ENCODE assay signal across 24 cellular contexts in genomic region chr11:47302853-47303252, GRCh38. TPM values are rescaled to one million over a fixed set of nuclear protein-coding genes. Genes with fewer than 3 reads are reported as not detected.
DNase-seq lines count a peak whose midpoint lies in the region; ATAC-seq and TF ChIP-seq lines count a peak whose summit lies in the region.
"Had no signal": no experiment of that assay in that cellular context is flagged by ENCODE, and none has a peak within 500 bp of the region (broad histone marks: within the 10 kb centered on the region; RNA-seq: fewer than 3 reads in every experiment).

No MANE protein-coding gene starts in this region.

- ATAC-seq in activated CD8-positive, alpha-beta T cell treated with anti-CD3 and anti-CD28 coated beads for 36 hours = no peak
- no peak for ATAC-seq in activated naive CD8-positive, alpha-beta T cell treated with anti-CD3 and anti-CD28 coated beads, Interleukin-2, amount 50 U/mL, for 24 hours
- ATAC-seq in lower lobe of right lung = no peak
- ATAC-seq: HepG2, K562, Panc1 had no signal

- peaks cover 7% of the 10 kb centered on the region for H3K9me3 Mint-ChIP-seq in activated T-cell treated with anti-CD3 and anti-CD28 coated beads, Interleukin-2, amount 50 U/mL, for 24 hours
- peaks cover 8% of the 10 kb centered on the region for H3K9me3 Mint-ChIP-seq in activated CD8-positive, alpha-beta T cell treated with anti-CD3 and anti-CD28 coated beads for 36 hours
- peaks cover 7% of the 10 kb centered on the region for H3K9me3 Mint-ChIP-seq in activated naive CD8-positive, alpha-beta T cell treated with anti-CD3 and anti-CD28 coated beads, Interleukin-2, amount 50 U/mL, for 24 hours

- H3K27ac ChIP-seq in HEK293 (ENCODE audit: extremely low read depth, low read depth, low read length) (no peak overlapping the region), lower lobe of right lung (no peak overlapping the region)
- H3K27ac ChIP-seq: GM23248, HL-60 had no signal

- peaks cover 13% of the 10 kb centered on the region for H3K4me1 Mint-ChIP-seq in activated T-cell treated with anti-CD3 and anti-CD28 coated beads, Interleukin-2, amount 50 U/mL, for 24 hours (ENCODE audit: low read depth)
- H3K4me1 Mint-ChIP-seq in activated CD8-positive, alpha-beta T cell treated with anti-CD3 and anti-CD28 coated beads for 36 hours (ENCODE audit: low read depth) = peaks cover 6% of the 10 kb centered on the region
- peaks cover 8% of the 10 kb centered on the region for H3K4me1 Mint-ChIP-seq in activated naive CD8-positive, alpha-beta T cell treated with anti-CD3 and anti-CD28 coated beads, Interleukin-2, amount 50 U/mL, for 24 hours
- H3K4me1 Mint-ChIP-seq: B cell, CD14-positive monocyte had no signal

- H3K9me3 ChIP-seq in HEK293 (ENCODE audit: control insufficient read depth, insufficient read depth, low read depth, low read length) (no peaks in the 10 kb centered on the region), lower lobe of right lung (peaks cover 8% of the 10 kb centered on the region)

- TF ChIP-seq CTCF in HEK293 (tag by site-specific recombination; IDR thresholded peaks at IDR 0.05) (no peak), lower lobe of right lung (IDR thresholded peaks at IDR 0.05) (no peak)
- TF ChIP-seq CTCF in activated CD8-positive, alpha-beta T cell treated with anti-CD3 and anti-CD28 coated beads for 36 hours (IDR thresholded peaks at IDR 0.05) = no peak

- intact Hi-C loops in activated CD8-positive, alpha-beta T cell treated with anti-CD3 and anti-CD28 coated beads for 36 hours (cut with micrococcal nuclease) = no loop called here
- intact Hi-C loops in lower lobe of right lung (cut with DNase I) = no loop called here

- no peak for DNase-seq in activated T-cell treated with anti-CD3 and anti-CD28 coated beads, Interleukin-2, amount 50 U/mL, for 24 hours
- DNase-seq in activated T-cell treated with anti-CD3 and anti-CD28 coated beads for 4 hours (no peak), NCI-H82 (lab: John Stamatoyannopoulos, UW) (no peak), lower lobe of right lung (no peak)
- no peak for DNase-seq in activated CD8-positive, alpha-beta T cell treated with anti-CD3 and anti-CD28 coated beads for 36 hours
- no peak for DNase-seq in activated naive CD8-positive, alpha-beta T cell treated with anti-CD3 and anti-CD28 coated beads, Interleukin-2, amount 50 U/mL, for 24 hours
- DNase-seq: GM23248; H9; MM.1S; NCI-H1092; NCI-H1436; NCI-H187 treated with DMSO at 0.1 percent for 48 hours; NCI-H2107; NK-92 treated with Interleukin-12 subunit alpha and Interleukin-12 subunit beta, amount 100 ng/mL, for 24 hours; SIG-M5 had no signal

- H3K36me3 Mint-ChIP-seq in activated T-cell treated with anti-CD3 and anti-CD28 coated beads, Interleukin-2, amount 50 U/mL, for 24 hours (ENCODE audit: low read depth) = peaks cover 99% of the 10 kb centered on the region
- H3K36me3 Mint-ChIP-seq in activated CD8-positive, alpha-beta T cell treated with anti-CD3 and anti-CD28 coated beads for 36 hours (ENCODE audit: low read depth) = peaks cover 66% of the 10 kb centered on the region
- H3K36me3 Mint-ChIP-seq in activated naive CD8-positive, alpha-beta T cell treated with anti-CD3 and anti-CD28 coated beads, Interleukin-2, amount 50 U/mL, for 24 hours (ENCODE audit: low read depth) = peaks cover 66% of the 10 kb centered on the region

- H3K4me3 Mint-ChIP-seq in activated T-cell treated with anti-CD3 and anti-CD28 coated beads, Interleukin-2, amount 50 U/mL, for 24 hours = no peak overlapping the region
- no peak overlapping the region for H3K4me3 Mint-ChIP-seq in activated CD8-positive, alpha-beta T cell treated with anti-CD3 and anti-CD28 coated beads for 36 hours
- no peak overlapping the region for H3K4me3 Mint-ChIP-seq in activated naive CD8-positive, alpha-beta T cell treated with anti-CD3 and anti-CD28 coated beads, Interleukin-2, amount 50 U/mL, for 24 hours
- H3K4me3 Mint-ChIP-seq: B cell, CD14-positive monocyte, H9 had no signal

- CTCF ChIA-PET in HEK293 (lab: Yijun Ruan, JAX) = no interaction called here
- CTCF ChIA-PET in activated CD8-positive, alpha-beta T cell treated with anti-CD3 and anti-CD28 coated beads for 36 hours (lab: Charles Lee) = no interaction called here

- no peaks in the 10 kb centered on the region for H3K27me3 ChIP-seq in lower lobe of right lung (ENCODE audit: low read depth)

- no peaks in the 10 kb centered on the region for H3K4me1 ChIP-seq in HEK293 (ENCODE audit: control insufficient read depth, insufficient read depth, low read length)
- H3K4me1 ChIP-seq in lower lobe of right lung = no peaks in the 10 kb centered on the region

- H3K4me3 ChIP-seq in HEK293 (ENCODE audit: low read depth, low read length) (no peak overlapping the region), lower lobe of right lung (no peak overlapping the region)
- H3K4me3 ChIP-seq: GM23248, K562 had no signal

- H3K36me3 ChIP-seq in HEK293 (ENCODE audit: control insufficient read depth in 2 of 2, insufficient read depth in 1 of 2, low read length in 2 of 2) (peaks cover 13 to 79% of the 10 kb centered on the region in 2 experiments; a peak in 2 of 3 replicates), lower lobe of right lung (peaks cover 99% of the 10 kb centered on the region)

- POLR2A ChIA-PET in HEK293 (lab: Yijun Ruan, JAX) = no interaction called here
- POLR2A ChIA-PET in activated CD8-positive, alpha-beta T cell treated with anti-CD3 and anti-CD28 coated beads for 36 hours (lab: Charles Lee) = no interaction called here

- H3K27me3 Mint-ChIP-seq in activated T-cell treated with anti-CD3 and anti-CD28 coated beads, Interleukin-2, amount 50 U/mL, for 24 hours = no peaks in the 10 kb centered on the region
- H3K27me3 Mint-ChIP-seq in activated CD8-positive, alpha-beta T cell treated with anti-CD3 and anti-CD28 coated beads for 36 hours = no peaks in the 10 kb centered on the region
- H3K27me3 Mint-ChIP-seq in activated naive CD8-positive, alpha-beta T cell treated with anti-CD3 and anti-CD28 coated beads, Interleukin-2, amount 50 U/mL, for 24 hours = no peaks in the 10 kb centered on the region
- H3K27me3 Mint-ChIP-seq: B cell had no signal

- H3K27ac Mint-ChIP-seq in activated T-cell treated with anti-CD3 and anti-CD28 coated beads, Interleukin-2, amount 50 U/mL, for 24 hours = peak overlapping the region; percentile 83
- H3K27ac Mint-ChIP-seq in activated CD8-positive, alpha-beta T cell treated with anti-CD3 and anti-CD28 coated beads for 36 hours = peak overlapping the region; percentile 61
- H3K27ac Mint-ChIP-seq in activated naive CD8-positive, alpha-beta T cell treated with anti-CD3 and anti-CD28 coated beads, Interleukin-2, amount 50 U/mL, for 24 hours = peak overlapping the region; percentile 32
- H3K27ac Mint-ChIP-seq: B cell, H9 had no signal

TF ChIP-seq in HEK293, 187 proteins besides CTCF, POLR2A, EP300 and RAD21:
- TF ChIP-seq ZNF37A (tag by site-specific recombination; IDR thresholded peaks at IDR 0.05) = no peak
- TF ChIP-seq SETDB1 (IDR thresholded peaks at IDR 0.05; ENCODE audit: insufficient read length, low read length) = peak; percentile 73

RNA-seq across cellular contexts. Expression of gene MADD, which starts 32.9 kb away (rescaled TPM):
- 10 to 100 TPM; 55.7 to 61.2 TPM for total RNA-seq in activated CD8-positive, alpha-beta T cell treated with anti-CD3 and anti-CD28 coated beads for 36 hours
- 53.7 TPM for total RNA-seq in lower lobe of right lung

RNA-seq across cellular contexts. Expression of gene NR1H3, which starts 45.1 kb away (rescaled TPM):
- total RNA-seq in activated CD8-positive, alpha-beta T cell treated with anti-CD3 and anti-CD28 coated beads for 36 hours = 10 to 100 TPM; 12.7 to 15.3 TPM
- total RNA-seq in lower lobe of right lung = 49.2 TPM

RNA-seq across cellular contexts. Expression of gene MYBPC3, which starts 49.6 kb away (rescaled TPM):
- total RNA-seq in activated CD8-positive, alpha-beta T cell treated with anti-CD3 and anti-CD28 coated beads for 36 hours = not detected
- total RNA-seq in lower lobe of right lung = 0.86 TPM
- total RNA-seq: Daoy, GM23248, H9, HepG2, HT-29, K562 had no signal

RNA-seq across cellular contexts. Expression of gene ACP2, which starts 54.2 kb away (rescaled TPM):
- 10 to 100 TPM in 1 of 2 experiments, 1 to 10 TPM in 1; 9.4 to 13.4 TPM for total RNA-seq in activated CD8-positive, alpha-beta T cell treated with anti-CD3 and anti-CD28 coated beads for 36 hours
- total RNA-seq in lower lobe of right lung = 33.0 TPM

Comparison
In these comparisons a context has a peak if more than half of its experiments do, and no peak if none do; other contexts are left out.
1. H3K27ac Mint-ChIP-seq: peak in every context shown above with its lines; median percentile 83 in activated T-cell treated with anti-CD3 and anti-CD28 coated beads, Interleukin-2, amount 50 U/mL, for 24 hours; 61 in activated CD8-positive, alpha-beta T cell treated with anti-CD3 and anti-CD28 coated beads for 36 hours; 32 in activated naive CD8-positive, alpha-beta T cell treated with anti-CD3 and anti-CD28 coated beads, Interleukin-2, amount 50 U/mL, for 24 hours.